Comparison of ENCODE assay signal across 18 cellular contexts in genomic region chr6:63261820-63262219, GRCh38.
DNase-seq lines count a peak whose midpoint lies in the region; ATAC-seq and TF ChIP-seq lines count a peak whose summit lies in the region.
"Had no signal": no experiment of that assay in that cellular context is flagged by ENCODE, and none has a peak within 500 bp of the region (broad histone marks: within the 10 kb centered on the region; RNA-seq: fewer than 3 reads in every experiment).

No MANE protein-coding gene starts in this region.

- TF ChIP-seq CTCF in GM12865 (IDR thresholded peaks at IDR 0.05; ENCODE audit: insufficient read depth, low read depth, low read length, missing control alignments): no peak

- no peak overlapping the region for H3K4me3 ChIP-seq in GM12865 (ENCODE audit: low read depth, low read length)
- H3K4me3 ChIP-seq: BLaER1 treated with 17β-estradiol and CSF1 and Interleukin-3, amounts not matched to agents 10 nM and 100 nM; GM23338 had no signal

- ATAC-seq in GM21390 (IDR thresholded peaks at IDR 0.05; ENCODE audit: unreplicated experiment): peak; percentile 71
- ATAC-seq in HG02798 (IDR thresholded peaks at IDR 0.05; ENCODE audit: poor library complexity, unreplicated experiment): peak; percentile 50
- peak; percentile 59 for ATAC-seq in HG03378 (IDR thresholded peaks at IDR 0.05; ENCODE audit: unreplicated experiment)
- ATAC-seq in HG02571 (IDR thresholded peaks at IDR 0.05; ENCODE audit: unreplicated experiment): no peak
- ATAC-seq in GM19023 (IDR thresholded peaks at IDR 0.05; ENCODE audit: unreplicated experiment): no peak
- no peak for ATAC-seq in GM19035 (IDR thresholded peaks at IDR 0.05; ENCODE audit: unreplicated experiment)
- ATAC-seq: GM23338 had no signal

- peak; percentile 10 for DNase-seq in GM12865 (ENCODE audit: low read depth)
- DNase-seq in stimulated activated CD4-positive, alpha-beta T cell treated with anti-CD3 and anti-CD28 coated beads, Interleukin-2, amount 100 ng/mL, for 24 hours: no peak
- DNase-seq: GF-D8, MV-4-11, NCI-H1417 treated with DMSO at 0.1 percent for 48 hours, NCI-H2029, NCI-H2171 treated with DMSO at 0.1 percent for 48 hours, NCI-H510A, NCI-H82, SHP77 treated with DMSO at 0.1 percent for 48 hours had no signal

Comparison
In these comparisons a context has a peak if more than half of its experiments do, and no peak if none do; other contexts are left out.
1. ATAC-seq: peak in GM21390 (single experiment), HG02798 (single experiment) and HG03378 (single experiment); none in HG02571 (single experiment), GM19023 (single experiment) and GM19035 (single experiment).